Comparison of ENCODE assay signal across 22 cellular contexts in the genomic region with DNA sequence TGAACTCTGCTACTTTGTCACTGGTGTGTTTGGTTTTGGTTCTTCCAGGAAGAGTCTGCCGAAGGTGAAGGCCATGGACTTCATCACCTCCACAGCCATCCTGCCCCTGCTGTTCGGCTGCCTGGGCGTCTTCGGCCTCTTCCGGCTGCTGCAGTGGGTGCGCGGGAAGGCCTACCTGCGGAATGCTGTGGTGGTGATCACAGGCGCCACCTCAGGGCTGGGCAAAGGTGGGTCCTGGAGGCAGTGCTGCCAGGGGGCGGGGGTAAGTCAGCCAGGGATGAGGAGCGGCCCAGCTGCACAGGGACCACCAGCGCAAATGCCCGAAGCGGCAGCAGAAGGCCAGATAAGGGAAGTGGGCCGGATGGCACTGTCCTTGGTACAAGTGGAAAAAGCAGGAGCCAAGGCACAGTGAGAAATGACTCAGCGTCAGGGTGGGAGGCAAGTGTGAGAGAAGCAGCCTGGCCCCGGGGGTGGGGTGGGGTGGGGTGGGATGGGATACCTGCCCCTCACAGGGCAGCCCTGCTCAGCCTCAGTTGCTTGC. TPM values are rescaled to one million over a fixed set of nuclear protein-coding genes. Genes with fewer than 3 reads are reported as not detected.
DNase-seq lines count a peak whose midpoint lies in the region; ATAC-seq, FAIRE-seq and TF ChIP-seq lines count a peak whose summit lies in the region.
"Had no signal": no experiment of that assay in that cellular context is flagged by ENCODE, and none has a peak within 500 bp of the region (broad histone marks: within the 10 kb centered on the region; RNA-seq: fewer than 3 reads in every experiment).

No MANE protein-coding gene starts in this region.

- no peak overlapping the region for H2BK15ac ChIP-seq in neuronal stem cell (ENCODE audit: low read length)

- H3K4me2 ChIP-seq in HepG2 (ENCODE audit: low read depth, low read length): no peak overlapping the region
- no peak overlapping the region for H3K4me2 ChIP-seq in neuronal stem cell (ENCODE audit: insufficient read depth, low read length, poor library complexity, severe bottlenecking)
- H3K4me2 ChIP-seq: GM23338 had no signal

- H3K36me3 Mint-ChIP-seq in T-helper 17 cell (ENCODE audit: low read depth): peaks cover 8% of the 10 kb centered on the region
- peaks cover 3% of the 10 kb centered on the region for H3K36me3 Mint-ChIP-seq in effector memory CD8-positive, alpha-beta T cell (ENCODE audit: insufficient read depth)

- no peak overlapping the region for H2AK5ac ChIP-seq in neuronal stem cell (ENCODE audit: low read depth, low read length)

- H4K8ac ChIP-seq in neuronal stem cell (ENCODE audit: low read depth, low read length): no peak overlapping the region

- H3K27me3 Mint-ChIP-seq in T-helper 17 cell: no peaks in the 10 kb centered on the region
- no peaks in the 10 kb centered on the region for H3K27me3 Mint-ChIP-seq in effector memory CD8-positive, alpha-beta T cell
- H3K27me3 Mint-ChIP-seq: naive B cell had no signal

- H3K4me3 ChIP-seq in HepG2 (replicated peaks in 1 of 3; ENCODE audit: insufficient read depth in 1 of 3, low read depth in 2 of 3, low read length in 3 of 3): no peak overlapping the region
- H3K4me3 ChIP-seq in right lobe of liver: no peak overlapping the region
- H3K4me3 ChIP-seq in neuronal stem cell (ENCODE audit: low read length in 2 of 2): no peak overlapping the region
- H3K4me3 ChIP-seq in esophagus muscularis mucosa: no peak overlapping the region
- H3K4me3 ChIP-seq: GM23338, heart right ventricle, thyroid gland had no signal

- H2BK120ac ChIP-seq in neuronal stem cell (ENCODE audit: low read depth, low read length): no peak overlapping the region

- CTCF ChIA-PET in HepG2 (lab: Yijun Ruan, JAX; ENCODE audit: low intra/inter-chr PET ratio, low total read pairs): no interaction called here

- no peak overlapping the region for H3K4me3 Mint-ChIP-seq in T-helper 17 cell
- H3K4me3 Mint-ChIP-seq in effector memory CD8-positive, alpha-beta T cell: no peak overlapping the region
- H3K4me3 Mint-ChIP-seq: GM23338 had no signal

- H3K23ac ChIP-seq in neuronal stem cell (ENCODE audit: low read depth, low read length, poor library complexity): no peak overlapping the region

- no peak for FAIRE-seq in HepG2 (lab: Jason Lieb, UNC)
- FAIRE-seq: TTC549 had no signal

- H3K36me3 ChIP-seq in HepG2 (replicated peaks in 1 of 2; ENCODE audit: control insufficient read depth in 1 of 2, insufficient read depth in 2 of 2, low read length in 2 of 2) (peaks cover 4 to 26% of the 10 kb centered on the region in 2 experiments; a peak in 4 of 5 replicates), right lobe of liver (no peaks in the 10 kb centered on the region), neuronal stem cell (replicated peaks in 1 of 2; ENCODE audit: control insufficient read depth in 2 of 2, insufficient read depth in 2 of 2, low read length in 2 of 2) (peaks cover 6 to 34% of the 10 kb centered on the region in 2 donors), esophagus muscularis mucosa (peaks cover 9 to 40% (median 30%) of the 10 kb centered on the region in 4 donors)
- H3K36me3 ChIP-seq: thyroid gland had no signal

- H3K9me3 ChIP-seq in HepG2 (ENCODE audit: low read length) (no peaks in the 10 kb centered on the region), right lobe of liver (no peaks in the 10 kb centered on the region), T-helper 17 cell (ENCODE audit: control insufficient read depth, low read length, poor library complexity, severe bottlenecking) (no peaks in the 10 kb centered on the region), neuronal stem cell (replicated peaks in 1 of 2; ENCODE audit: control insufficient read depth in 2 of 2, insufficient read depth in 1 of 2, low read depth in 1 of 2, low read length in 2 of 2) (no peaks in the 10 kb centered on the region), esophagus muscularis mucosa (no peaks in the 10 kb centered on the region)
- H3K9me3 ChIP-seq: heart right ventricle, thyroid gland had no signal

- in situ Hi-C loops in HepG2 (cut with HindIII; ENCODE audit: extremely low pct_ligation_motif_present, low pct_unique_long_range_greater_than_20kb): no loop called here

- no peak for TF ChIP-seq RAD21 in HepG2 (CRISPR knock-in tag; IDR thresholded peaks at IDR 0.05)

- peaks cover 10% of the 10 kb centered on the region; the same call in 1 of the 2 replicates for H3K4me1 ChIP-seq in HepG2 (ENCODE audit: insufficient read depth, low read length)
- H3K4me1 ChIP-seq in right lobe of liver: peaks cover 0 to 5% (median 0%) of the 10 kb centered on the region in 4 donors
- no peaks in the 10 kb centered on the region for H3K4me1 ChIP-seq in neuronal stem cell (ENCODE audit: control insufficient read depth in 2 of 2, insufficient read depth in 1 of 2, low read depth in 1 of 2, low read length in 2 of 2)
- H3K4me1 ChIP-seq in esophagus muscularis mucosa: peaks cover 35 to 47% (median 40%) of the 10 kb centered on the region in 4 donors

- POLR2A ChIA-PET in HepG2 (lab: Yijun Ruan, JAX): no interaction called here

- TF ChIP-seq CTCF in HepG2 (CRISPR knock-in tag; IDR thresholded peaks at IDR 0.05) (no peak), right lobe of liver (IDR thresholded peaks at IDR 0.05) (no peak), esophagus muscularis mucosa (IDR thresholded peaks at IDR 0.05) (no peak)

- DNase-seq in HepG2 (ENCODE audit: low spot score) (no peak), right lobe of liver (no peak), T-helper 17 cell (no peak), neuronal stem cell (ENCODE audit: low spot score) (no peak), NCI-H2029 treated with DMSO at 0.1 percent for 48 hours (lab: John Stamatoyannopoulos, UW) (no peak), esophagus muscularis mucosa (ENCODE audit: extremely low spot score) (no peak)
- no peak for DNase-seq in effector memory CD8-positive, alpha-beta T cell
- DNase-seq: foreskin fibroblast; heart right ventricle; naive B cell; NCI-H1092; NCI-H1930; NCI-H345; NCI-H82; occipital lobe; SHP77; stimulated activated CD4-positive, alpha-beta T cell treated with anti-CD3 and anti-CD28 coated beads, Interleukin-12 subunit alpha, Interleukin-12 subunit beta, amount 100 ng/mL, for 4 hours; stimulated activated CD4-positive, alpha-beta T cell treated with anti-CD3 and anti-CD28 coated beads, Interleukin-4, amount 100 ng/mL, for 24 hours; stimulated activated naive CD8-positive, alpha-beta T cell treated with anti-CD3 and anti-CD28 coated beads, Interleukin-15, Interleukin-2, amounts not matched to agents 100 U/mL and 50 U/mL, for 24 hours; thyroid gland had no signal

- intact Hi-C loops in HepG2 (cut with micrococcal nuclease; ENCODE audit: unreplicated experiment): no loop called here
- intact Hi-C loops in right lobe of liver (cut with DNase I): no loop called here
- intact Hi-C loops in esophagus muscularis mucosa (cut with DNase I): no loop called here

- H3K27me3 ChIP-seq in HepG2 (ENCODE audit: control insufficient read depth in 1 of 2, insufficient read depth in 2 of 2, low read length in 2 of 2) (no peaks in the 10 kb centered on the region), right lobe of liver (no peaks in the 10 kb centered on the region), neuronal stem cell (ENCODE audit: control insufficient read depth in 3 of 3, insufficient read depth in 3 of 3, low read depth in 1 of 3, low read length in 3 of 3) (no peaks in the 10 kb centered on the region), esophagus muscularis mucosa (no peaks in the 10 kb centered on the region)
- H3K27me3 ChIP-seq: heart right ventricle, thyroid gland had no signal

- TF ChIP-seq EP300 in HepG2 (IDR thresholded peaks at IDR 0.05; ENCODE audit: low read depth in 2 of 2, low read length in 2 of 2) (no peak), HepG2 (CRISPR knock-in tag; IDR thresholded peaks at IDR 0.05; ENCODE audit: borderline replicate concordance) (no peak), esophagus muscularis mucosa (IDR thresholded peaks at IDR 0.05) (no peak)

- H3K27ac ChIP-seq in HepG2 (ENCODE audit: extremely low read length, insufficient read depth, low read length): no peak overlapping the region
- H3K27ac ChIP-seq in right lobe of liver: no peak overlapping the region
- no peak overlapping the region for H3K27ac ChIP-seq in neuronal stem cell (replicated peaks; ENCODE audit: low read length)
- no peak overlapping the region for H3K27ac ChIP-seq in esophagus muscularis mucosa (replicated peaks in 1 of 4)
- H3K27ac ChIP-seq: thyroid gland had no signal

- H3K79me2 ChIP-seq in HepG2 (ENCODE audit: insufficient read depth, low read length): no peaks in the 10 kb centered on the region

- no peaks in the 10 kb centered on the region for H3K9me3 Mint-ChIP-seq in effector memory CD8-positive, alpha-beta T cell
- H3K9me3 Mint-ChIP-seq: GM23338, naive B cell had no signal

- H4K20me1 ChIP-seq in HepG2 (ENCODE audit: insufficient read depth, low read length): no peaks in the 10 kb centered on the region; the same call in 1 of the 2 replicates

- WGBS in HepG2 (ENCODE audit: low lambda C conversion rate): 97% methylated on average over 12 of the region's 17 CpGs
- 91% methylated on average over 8 of the region's 17 CpGs for WGBS in right lobe of liver (ENCODE audit: insufficient coverage, low coverage, low lambda C conversion rate, missing lambda C conversion rate)
- WGBS in neuronal stem cell (ENCODE audit: extremely low coverage in 2 of 2, insufficient read length in 2 of 2, insufficient replicate concordance in 1 of 2), 2 donors: no CpG with 5 or more reads among the region's 17 CpGs
- 96% methylated on average over 11 of the region's 17 CpGs for WGBS in esophagus muscularis mucosa

- no TSS peak for BruUV-seq in HepG2 (replicated peaks; lab: Mats Ljungman, UMichigan)

- no peak overlapping the region for H4K91ac ChIP-seq in neuronal stem cell (ENCODE audit: low read depth, low read length, poor library complexity)

- H3K4me1 Mint-ChIP-seq in T-helper 17 cell: peaks cover 15% of the 10 kb centered on the region
- peaks cover 7 to 17% of the 10 kb centered on the region in 2 donors for H3K4me1 Mint-ChIP-seq in effector memory CD8-positive, alpha-beta T cell (ENCODE audit: low read depth in 2 of 2)
- H3K4me1 Mint-ChIP-seq: GM23338 had no signal

- H2AFZ ChIP-seq in HepG2 (ENCODE audit: low read length) (no peak overlapping the region), neuronal stem cell (ENCODE audit: low read length) (no peak overlapping the region)
- H2AFZ ChIP-seq: GM23338 had no signal

- no peak overlapping the region for H3K4ac ChIP-seq in neuronal stem cell (ENCODE audit: low read length)

- peak overlapping the region; percentile 80 for H3K27ac Mint-ChIP-seq in T-helper 17 cell
- H3K27ac Mint-ChIP-seq in effector memory CD8-positive, alpha-beta T cell: no peak overlapping the region

- no peak overlapping the region for H3K14ac ChIP-seq in neuronal stem cell (ENCODE audit: low read length)

- peak overlapping the region; percentile 34 for H3K18ac ChIP-seq in neuronal stem cell (ENCODE audit: low read length)

- no peak overlapping the region for H2BK5ac ChIP-seq in neuronal stem cell (ENCODE audit: low read length)

- TF ChIP-seq POLR2A in HepG2 (IDR thresholded peaks at IDR 0.05; ENCODE audit: insufficient read depth in 1 of 2, low read depth in 2 of 2, low read length in 2 of 2) (no peak), right lobe of liver (IDR thresholded peaks at IDR 0.05) (no peak), esophagus muscularis mucosa (IDR thresholded peaks at IDR 0.05; ENCODE audit: low read depth) (no peak)

- H3K79me1 ChIP-seq in neuronal stem cell (ENCODE audit: low read depth, low read length): peaks cover 4% of the 10 kb centered on the region

- ATAC-seq in HepG2: no peak
- ATAC-seq in right lobe of liver: no peak
- no peak for ATAC-seq in T-helper 17 cell
- no peak for ATAC-seq in effector memory CD8-positive, alpha-beta T cell (replicated peaks)
- ATAC-seq: GM23338, heart right ventricle had no signal

- H3K9ac ChIP-seq in HepG2 (ENCODE audit: insufficient read depth, low read depth, low read length) (no peak overlapping the region), neuronal stem cell (ENCODE audit: low read depth, low read length, poor library complexity) (no peak overlapping the region)

- no peak overlapping the region for H2BK12ac ChIP-seq in neuronal stem cell (ENCODE audit: low read length)

RNA-seq across cellular contexts. Expression of gene TMEM11, which starts 41.9 kb away (rescaled TPM):
- total RNA-seq in HepG2 (2016; rRNA removed; fragmentation: Illumina TruSeq; extraction: Trizol) (18.7 and 21.3 TPM in 2 replicates), right lobe of liver (10 to 100 TPM; 10.8 to 20.6 (median 11.7) TPM), T-helper 17 cell (10 to 100 TPM; 10.3 to 17.2 TPM), esophagus muscularis mucosa (10 to 100 TPM; 24.1 to 31.0 (median 26.0) TPM)
- 9.9 and 11.5 TPM in 2 replicates for total RNA-seq in HepG2 (2016; cell fraction: cytosol; rRNA removed; fragmentation: Illumina TruSeq; extraction: Trizol; ENCODE audit: low read depth)
- 20.7 and 24.9 TPM in 2 replicates for total RNA-seq in HepG2 (2016; cell fraction: insoluble cytoplasmic fraction; rRNA removed; fragmentation: Illumina TruSeq; extraction: Trizol)
- 17.5 and 20.5 TPM in 2 replicates for total RNA-seq in HepG2 (2016; cell fraction: membrane; rRNA removed; fragmentation: Illumina TruSeq; extraction: Trizol)
- 9.0 and 12.7 TPM in 2 replicates for total RNA-seq in HepG2 (2016; cell fraction: nucleus; rRNA removed; fragmentation: Illumina TruSeq; extraction: Trizol)
- 32.0 and 35.0 TPM in 2 replicates for polyA plus RNA-seq in HepG2 (2011; rRNA removed)
- polyA plus RNA-seq in HepG2 (2011; cell fraction: cytosol; rRNA removed): 31.7 and 43.1 TPM in 2 replicates
- 16.5 and 21.3 TPM in 2 replicates for polyA plus RNA-seq in HepG2 (2011; cell fraction: nucleus; rRNA removed)
- polyA plus RNA-seq in HepG2 (2012): 13.9 and 16.5 TPM in 2 replicates
- polyA plus RNA-seq in HepG2 (2016; cell fraction: cytosol; fragmentation: Illumina TruSeq; extraction: Trizol; ENCODE audit: low read depth): 13.0 and 15.6 TPM in 2 replicates
- 37.7 and 39.9 TPM in 2 replicates for polyA plus RNA-seq in HepG2 (2016; cell fraction: insoluble cytoplasmic fraction; fragmentation: Illumina TruSeq; extraction: Trizol; ENCODE audit: low read depth)
- 19.7 and 22.0 TPM in 2 replicates for polyA plus RNA-seq in HepG2 (2016; cell fraction: membrane; fragmentation: Illumina TruSeq; extraction: Trizol; ENCODE audit: low read depth)
- 23.0 and 24.2 TPM in 2 replicates for polyA plus RNA-seq in HepG2 (2016; cell fraction: nucleus; fragmentation: Illumina TruSeq; extraction: Trizol; ENCODE audit: insufficient read depth, low read depth)
- polyA minus RNA-seq in HepG2 (2011; rRNA and poly(A)+ RNA removed; ENCODE audit: low replicate concordance): 49.2 and 83.5 TPM in 2 replicates
- polyA minus RNA-seq in HepG2 (2011; cell fraction: cytosol; rRNA and poly(A)+ RNA removed): 17.7 and 20.0 TPM in 2 replicates
- polyA minus RNA-seq in HepG2 (2011; cell fraction: nucleus; rRNA and poly(A)+ RNA removed): 18.2 and 22.5 TPM in 2 replicates
- polyA plus RNA-seq in neuronal stem cell (2013, experiment 1 of 2): 27.7 TPM
- 27.5 TPM for polyA plus RNA-seq in neuronal stem cell (2013, experiment 2 of 2)

RNA-seq across cellular contexts. Expression of gene DHRS7B, which starts 45.3 kb away (rescaled TPM):
- total RNA-seq in HepG2 (2016; rRNA removed; fragmentation: Illumina TruSeq; extraction: Trizol): 24.3 and 35.8 TPM in 2 replicates
- 7.6 and 9.8 TPM in 2 replicates for total RNA-seq in HepG2 (2016; cell fraction: cytosol; rRNA removed; fragmentation: Illumina TruSeq; extraction: Trizol; ENCODE audit: low read depth)
- total RNA-seq in HepG2 (2016; cell fraction: insoluble cytoplasmic fraction; rRNA removed; fragmentation: Illumina TruSeq; extraction: Trizol): 24.4 and 36.0 TPM in 2 replicates
- total RNA-seq in HepG2 (2016; cell fraction: membrane; rRNA removed; fragmentation: Illumina TruSeq; extraction: Trizol): 13.4 and 15.9 TPM in 2 replicates
- 20.1 and 30.9 TPM in 2 replicates for total RNA-seq in HepG2 (2016; cell fraction: nucleus; rRNA removed; fragmentation: Illumina TruSeq; extraction: Trizol)
- polyA plus RNA-seq in HepG2 (2011; rRNA removed): 20.0 TPM in 2 replicates
- polyA plus RNA-seq in HepG2 (2011; cell fraction: cytosol; rRNA removed): 29.5 and 34.2 TPM in 2 replicates
- polyA plus RNA-seq in HepG2 (2011; cell fraction: nucleus; rRNA removed): 11.5 and 13.2 TPM in 2 replicates
- polyA plus RNA-seq in HepG2 (2012): 14.5 and 16.7 TPM in 2 replicates
- polyA plus RNA-seq in HepG2 (2016; cell fraction: cytosol; fragmentation: Illumina TruSeq; extraction: Trizol; ENCODE audit: low read depth): 6.8 and 7.5 TPM in 2 replicates
- 15.5 and 21.7 TPM in 2 replicates for polyA plus RNA-seq in HepG2 (2016; cell fraction: insoluble cytoplasmic fraction; fragmentation: Illumina TruSeq; extraction: Trizol; ENCODE audit: low read depth)
- polyA plus RNA-seq in HepG2 (2016; cell fraction: membrane; fragmentation: Illumina TruSeq; extraction: Trizol; ENCODE audit: low read depth): 9.3 and 10.7 TPM in 2 replicates
- polyA plus RNA-seq in HepG2 (2016; cell fraction: nucleus; fragmentation: Illumina TruSeq; extraction: Trizol; ENCODE audit: insufficient read depth, low read depth): 32.6 and 37.8 TPM in 2 replicates
- polyA minus RNA-seq in HepG2 (2011; rRNA and poly(A)+ RNA removed; ENCODE audit: low replicate concordance): 57.3 and 60.6 TPM in 2 replicates
- 9.6 and 11.4 TPM in 2 replicates for polyA minus RNA-seq in HepG2 (2011; cell fraction: cytosol; rRNA and poly(A)+ RNA removed)
- 9.2 and 9.7 TPM in 2 replicates for polyA minus RNA-seq in HepG2 (2011; cell fraction: nucleus; rRNA and poly(A)+ RNA removed)
- total RNA-seq in right lobe of liver: 10 to 100 TPM; 10.1 to 34.2 (median 14.8) TPM
- total RNA-seq in T-helper 17 cell: 1 to 10 TPM; 6.7 to 7.0 TPM
- polyA plus RNA-seq in neuronal stem cell (2013, experiment 1 of 2): 23.9 TPM
- 26.1 TPM for polyA plus RNA-seq in neuronal stem cell (2013, experiment 2 of 2)
- 10 to 100 TPM; 24.0 to 30.3 (median 28.8) TPM for total RNA-seq in esophagus muscularis mucosa
